Comparison of ENCODE assay signal across 10 cellular contexts in genomic region chr1:31588751-31589515, GRCh38.
DNase-seq lines count a peak whose midpoint lies in the region; ATAC-seq and TF ChIP-seq lines count a peak whose summit lies in the region.
"Had no signal": no experiment of that assay in that cellular context is flagged by ENCODE, and none has a peak within 500 bp of the region (broad histone marks: within the 10 kb centered on the region; RNA-seq: fewer than 3 reads in every experiment).

No MANE protein-coding gene starts in this region.

- H3K4me3 Mint-ChIP-seq in nephron, result peak overlapping the region; percentile 1 to 60 (median 40)

- H3K36me3 Mint-ChIP-seq in nephron (ENCODE audit: low read depth), result no peaks in the 10 kb centered on the region
- H3K36me3 Mint-ChIP-seq: naive thymus-derived CD8-positive, alpha-beta T cell had no signal

- no peaks in the 10 kb centered on the region for H3K9me3 Mint-ChIP-seq in nephron
- H3K9me3 Mint-ChIP-seq: naive thymus-derived CD8-positive, alpha-beta T cell had no signal

- POLR2A ChIA-PET in RWPE1 (lab: Yijun Ruan, JAX; ENCODE audit: low non-redundant PET), result no interaction called here

- peaks cover 51% of the 10 kb centered on the region for H3K27me3 Mint-ChIP-seq in nephron (ENCODE audit: low read depth)

- ATAC-seq in SK-N-SH treated with all-trans-retinoic acid at 6 μM for 48 hours (no peak), GM18511 (IDR thresholded peaks at IDR 0.05; ENCODE audit: unreplicated experiment) (no peak)
- ATAC-seq: naive thymus-derived CD8-positive, alpha-beta T cell had no signal

- peak overlapping the region; percentile 68 for H3K27ac ChIP-seq in RWPE1

- CTCF ChIA-PET in RWPE1 (lab: Yijun Ruan, JAX), result no interaction called here

- TF ChIP-seq CTCF in RWPE1 (conservative IDR thresholded peaks at IDR 0.05; ENCODE audit: low read depth) (no peak), foreskin fibroblast (IDR thresholded peaks at IDR 0.05; ENCODE audit: low read depth, low read length) (no peak), nephron (IDR thresholded peaks at IDR 0.05; ENCODE audit: unreplicated experiment in 3 of 3) (no peak)

- H3K27ac Mint-ChIP-seq in nephron, result peak overlapping the region in 2 of 3 experiments; percentile 35 to 64

- peaks cover 32% of the 10 kb centered on the region for H3K4me1 Mint-ChIP-seq in nephron

- peak; percentile 56 for DNase-seq in 8988T
- no peak for DNase-seq in RWPE1 (ENCODE audit: low spot score)
- peak in 1 of 2 donors; percentile 38 for DNase-seq in foreskin fibroblast
- no peak for DNase-seq in DMS79 treated with DMSO at 0.1 percent for 48 hours (lab: John Stamatoyannopoulos, UW)
- no peak for DNase-seq in NCI-H748 (lab: John Stamatoyannopoulos, UW; ENCODE audit: unreplicated experiment)
- DNase-seq: BE2C had no signal

- peak overlapping the region; percentile 22 to 31 for H3K4me3 ChIP-seq in foreskin fibroblast (ENCODE audit: low read depth in 1 of 2, low read length in 2 of 2)

TF ChIP-seq in SK-N-SH treated with all-trans-retinoic acid at 6 μM for 48 hours, 23 proteins besides CTCF, POLR2A, EP300 and RAD21:
- TF ChIP-seq POU6F1 (CRISPR knock-in tag; IDR thresholded peaks at IDR 0.05; ENCODE audit: borderline replicate concordance, low read depth) (no peak), SNAI2 (CRISPR knock-in tag; IDR thresholded peaks at IDR 0.05) (no peak), TSHZ2 (CRISPR knock-in tag; IDR thresholded peaks at IDR 0.05) (no peak), PATZ1 (CRISPR knock-in tag; IDR thresholded peaks at IDR 0.05; ENCODE audit: borderline replicate concordance) (no peak), ARNTL (CRISPR knock-in tag; IDR thresholded peaks at IDR 0.05; ENCODE audit: borderline replicate concordance, low read depth) (no peak), ZNF70 (CRISPR knock-in tag; IDR thresholded peaks at IDR 0.05) (no peak), TCF4 (CRISPR knock-in tag; IDR thresholded peaks at IDR 0.05; ENCODE audit: borderline replicate concordance) (no peak), OSR1 (CRISPR knock-in tag; IDR thresholded peaks at IDR 0.05) (no peak), PPARA (CRISPR knock-in tag; IDR thresholded peaks at IDR 0.05; ENCODE audit: borderline replicate concordance) (no peak), GLIS3 (CRISPR knock-in tag; IDR thresholded peaks at IDR 0.05) (no peak), ZNF565 (CRISPR knock-in tag; conservative IDR thresholded peaks at IDR 0.05; ENCODE audit: low read depth) (no peak)
TF ChIP-seq in SK-N-SH treated with all-trans-retinoic acid at 6 μM for 48 hours: peak in this region for 0.
